Comparison of ENCODE assay signal across 13 cellular contexts in the genomic region with DNA sequence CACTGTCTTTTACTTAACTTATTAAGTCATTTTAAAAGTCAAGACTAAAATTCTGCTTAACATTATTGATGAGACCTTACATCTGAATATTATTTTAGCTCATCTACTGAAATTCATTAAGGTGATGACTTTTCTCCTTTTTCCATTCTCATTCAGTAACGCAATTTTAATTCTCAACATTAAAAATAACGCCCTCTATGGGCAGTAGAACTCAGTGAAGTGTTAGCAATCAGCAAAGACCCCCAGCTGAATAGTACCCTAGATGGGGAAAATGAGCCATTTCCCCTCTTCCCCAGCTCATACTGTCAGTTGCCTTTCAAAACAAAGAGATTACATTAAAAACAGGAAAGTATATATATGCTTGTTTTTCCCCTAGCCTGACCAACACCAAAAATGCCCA.
"Had no signal": no experiment of that assay in that cellular context is flagged by ENCODE, and none has a peak within 500 bp of the region (broad histone marks: within the 10 kb centered on the region; RNA-seq: fewer than 3 reads in every experiment).

No MANE protein-coding gene starts in this region.

- H3K4me3 ChIP-seq: ovary had no signal

- H3K27ac ChIP-seq: ovary had no signal

- DNase-seq: activated CD4-positive, alpha-beta memory T cell treated with anti-CD3 and anti-CD28 coated beads for 36 hours; activated CD4-positive, alpha-beta T cell treated with anti-CD3 and anti-CD28 coated beads for 1 hour; activated gamma-delta T cell treated with Interleukin-2 at 50 U/mL for 16 hours; activated naive CD8-positive, alpha-beta T cell treated with anti-CD3 and anti-CD28 coated beads, Interleukin-2, amount 10 ng/mL, durations not matched to agents 7 days and 5 days; activated T-cell treated with anti-CD3 and anti-CD28 coated beads, Interleukin-2, amount 50 U/mL, for 48 hours; anterior cingulate cortex; nephron progenitor cell; ovary; stimulated activated CD4-positive, alpha-beta T cell treated with anti-CD3 and anti-CD28 coated beads, Interleukin-12 subunit alpha, Interleukin-12 subunit beta, amount 100 ng/mL, for 4 hours; stimulated activated naive CD4-positive, alpha-beta T cell treated with Interleukin-2 at 50 U/mL for 16 hours; trophoblast cell had no signal

- FAIRE-seq: frontal cortex, keratinocyte had no signal

- H3K36me3 ChIP-seq: ovary had no signal

- H3K9me3 ChIP-seq: ovary had no signal

- H3K27me3 ChIP-seq: ovary had no signal
